1 cellular context compared by ENCODE assay signal in genomic region chr7:45101748-45102147, GRCh38.
TF ChIP-seq lines count a peak whose summit lies in the region.

No MANE protein-coding gene starts in this region.

TF ChIP-seq in K562, 482 proteins besides CTCF, POLR2A, EP300 and RAD21:
- TF ChIP-seq RFX7 (CRISPR knock-in tag; IDR thresholded peaks at IDR 0.05) (no peak), THAP7 (CRISPR knock-in tag; IDR thresholded peaks at IDR 0.05) (no peak), TARDBP (IDR thresholded peaks at IDR 0.05) (no peak), KLF13 (tag; IDR thresholded peaks at IDR 0.05; ENCODE audit: borderline replicate concordance, low read depth) (no peak), DNMT1 (IDR thresholded peaks at IDR 0.05) (no peak), HNRNPK (IDR thresholded peaks at IDR 0.05; ENCODE audit: low read depth, low read length, poor library complexity, severe bottlenecking) (no peak), POLR2G (IDR thresholded peaks at IDR 0.05; ENCODE audit: low read depth, low read length) (peak; percentile 26; the same call in 1 of the 2 replicates), SLC30A9 (CRISPR knock-in tag; IDR thresholded peaks at IDR 0.05) (no peak), ZNF79 (CRISPR knock-in tag; IDR thresholded peaks at IDR 0.05; ENCODE audit: low read depth) (no peak), RBFOX2 (IDR thresholded peaks at IDR 0.05; ENCODE audit: low read depth, low read length) (peak; percentile 32; the same call in 1 of the 2 replicates), HIVEP1 (CRISPR knock-in tag; IDR thresholded peaks at IDR 0.05) (no peak), SIRT6 (IDR thresholded peaks at IDR 0.05; ENCODE audit: low read depth, low read length) (no peak)
